Comparison of ENCODE assay signal across 12 cellular contexts in genomic region chr18:56747032-56747658, GRCh38.
DNase-seq lines count a peak whose midpoint lies in the region; ATAC-seq and TF ChIP-seq lines count a peak whose summit lies in the region.
"Had no signal": no experiment of that assay in that cellular context is flagged by ENCODE, and none has a peak within 500 bp of the region (broad histone marks: within the 10 kb centered on the region; RNA-seq: fewer than 3 reads in every experiment).

No MANE protein-coding gene starts in this region.

- no peaks in the 10 kb centered on the region for H3K36me3 Mint-ChIP-seq in immature natural killer cell

- peaks cover 21 to 24% of the 10 kb centered on the region in 2 donors for H3K4me1 Mint-ChIP-seq in immature natural killer cell

- no peaks in the 10 kb centered on the region for H3K9me3 Mint-ChIP-seq in immature natural killer cell
- H3K9me3 Mint-ChIP-seq: dendritic cell treated with granulocyte-macrophage colony-stimulating factor and Interleukin-4, amounts not matched to agents 40 ng/mL and 50 ng/mL, for 4 days had no signal

- TF ChIP-seq CTCF in GM13976 (IDR thresholded peaks at IDR 0.05; ENCODE audit: borderline replicate concordance, control extremely low read depth, extremely low read depth, insufficient read depth, missing control alignments), result no peak

- no peak overlapping the region for H3K4me3 Mint-ChIP-seq in immature natural killer cell
- H3K4me3 Mint-ChIP-seq: dendritic cell treated with granulocyte-macrophage colony-stimulating factor and Interleukin-4, amounts not matched to agents 40 ng/mL and 50 ng/mL, for 4 days had no signal

- peak; percentile 27 for DNase-seq in GM13976 (ENCODE audit: low spot score)
- no peak for DNase-seq in immature natural killer cell
- no peak for DNase-seq in stimulated activated naive CD4-positive, alpha-beta T cell (lab: John Stamatoyannopoulos, UW)
- no peak for DNase-seq in activated gamma-delta T cell treated with Interleukin-2 at 50 U/mL for 16 hours
- DNase-seq: activated naive CD4-positive, alpha-beta T cell; HCEC 1CT; left lung; NCI-H2081 treated with DMSO at 0.1 percent for 48 hours had no signal

- in situ Hi-C loops in GM13976 (cut with MboI; ENCODE audit: low sequenced_read_pairs, unreplicated experiment), result no loop called here

- H3K27me3 Mint-ChIP-seq in immature natural killer cell (ENCODE audit: low read depth in 3 of 3), result no peaks in the 10 kb centered on the region
- H3K27me3 Mint-ChIP-seq: dendritic cell treated with granulocyte-macrophage colony-stimulating factor and Interleukin-4, amounts not matched to agents 40 ng/mL and 50 ng/mL, for 4 days had no signal

- ATAC-seq in GM21390 (IDR thresholded peaks at IDR 0.05; ENCODE audit: unreplicated experiment) (peak; percentile 62), HG03575 (IDR thresholded peaks at IDR 0.05; ENCODE audit: extremely low read depth, insufficient number of reproducible peaks, low FRiP score, unreplicated experiment) (peak; percentile 46), HG03108 (IDR thresholded peaks at IDR 0.05; ENCODE audit: unreplicated experiment) (no peak)
- ATAC-seq: left lung had no signal

- H3K27ac Mint-ChIP-seq in immature natural killer cell, result peak overlapping the region; percentile 38 to 84 (median 58)
- H3K27ac Mint-ChIP-seq: dendritic cell treated with granulocyte-macrophage colony-stimulating factor and Interleukin-4, amounts not matched to agents 40 ng/mL and 50 ng/mL, for 4 days had no signal
